Comparison of ENCODE assay signal across 8 cellular contexts in genomic region chr18:3448845-3449701, GRCh38. TPM values are rescaled to one million over a fixed set of nuclear protein-coding genes. Genes with fewer than 3 reads are reported as not detected.
A peak's percentile ranks its signal among the peaks of the same experiment; 100 is the strongest.
DNase-seq lines count a peak whose midpoint lies in the region; ATAC-seq and TF ChIP-seq lines count a peak whose summit lies in the region.

No MANE protein-coding gene starts in this region.

- H3K36me3 ChIP-seq in OCI-LY7 (ENCODE audit: insufficient read depth, low read length): peaks cover 4% of the 10 kb centered on the region; the same call in 1 of the 2 replicates
- H3K36me3 ChIP-seq in naive thymus-derived CD4-positive, alpha-beta T cell (ENCODE audit: control insufficient read depth in 2 of 3, insufficient read depth in 3 of 3, low read length in 3 of 3): no peaks in the 10 kb centered on the region

- no peak for TF ChIP-seq CTCF in OCI-LY7 (conservative IDR thresholded peaks at IDR 0.05; ENCODE audit: low read length)

- H2AFZ ChIP-seq in OCI-LY7 (ENCODE audit: low read length): peak overlapping the region; percentile 45; the same call in 1 of the 2 replicates

- intact Hi-C loops in OCI-LY7 (cut with micrococcal nuclease; ENCODE audit: unreplicated experiment): loop anchor here (1.0 to 10.0 kb wide), 7 partner anchors 48 to 434 kb away; partner anchors contain the start of gene LPIN2
- intact Hi-C loops in naive thymus-derived CD4-positive, alpha-beta T cell (cut with micrococcal nuclease): loop anchor here (1.0 to 10.0 kb wide), 16 partner anchors 37 to 1848 kb away; partner anchors contain the start of genes LPIN2 (in 2 of the 2), MYL12A (in 1 of the 2), MYL12B (in 1 of the 2) and SMCHD1 (in 1 of the 2)

- DNase-seq in Ammon's horn (ENCODE audit: low spot score): peak; percentile 79
- DNase-seq in OCI-LY7 (ENCODE audit: low spot score): peak; percentile 93
- peak; percentile 80 for DNase-seq in activated T-cell treated with anti-CD3 and anti-CD28 coated beads, Interleukin-2, amount 50 U/mL, for 1 hour
- peak; percentile 72 to 94 (median 90) for DNase-seq in naive thymus-derived CD4-positive, alpha-beta T cell
- DNase-seq in stimulated activated naive B cell treated with anti-CD40 and anti-IgM and Interleukin-4, amounts not matched to agents 10 μg/mL and 1 μg/mL and 100 μg/mL, for 72 hours: peak; percentile 77

- peaks cover 38% of the 10 kb centered on the region for H3K79me2 ChIP-seq in OCI-LY7 (ENCODE audit: insufficient read depth, low read depth, low read length)

- peaks cover 5 to 44% (median 30%) of the 10 kb centered on the region in 7 donors for H3K4me1 Mint-ChIP-seq in naive thymus-derived CD4-positive, alpha-beta T cell
- peaks cover 18 to 24% of the 10 kb centered on the region in 2 donors for H3K4me1 Mint-ChIP-seq in stimulated activated naive B cell treated with anti-CD40 and anti-IgM and Interleukin-4, amounts not matched to agents 10 μg/mL and 1 μg/mL and 100 μg/mL, for 72 hours

- no peaks in the 10 kb centered on the region for H3K9me3 ChIP-seq in OCI-LY7 (ENCODE audit: low read length)
- H3K9me3 ChIP-seq in naive thymus-derived CD4-positive, alpha-beta T cell (ENCODE audit: control insufficient read depth in 2 of 3, low read length in 3 of 3): no peaks in the 10 kb centered on the region

- POLR2A ChIA-PET in OCI-LY7 (lab: Charles Lee): interaction anchor here (0.6 to 3.0 kb wide), 11 partner anchors 39 to 968 kb away, joined by 3 to 17 read pairs (median 4); no protein-coding TSS in a partner anchor
- POLR2A ChIA-PET in naive thymus-derived CD4-positive, alpha-beta T cell (lab: Charles Lee): interaction anchor here (0.6 to 4.0 kb wide), 24 partner anchors 9 to 1788 kb away, joined by 3 to 109 read pairs (median 6); partner anchors contain the start of genes MYL12A and MYL12B

- peak overlapping the region; percentile 96 to 100 (median 99) for H3K27ac Mint-ChIP-seq in naive thymus-derived CD4-positive, alpha-beta T cell
- peak overlapping the region; percentile 98 for H3K27ac Mint-ChIP-seq in stimulated activated naive B cell treated with anti-CD40 and anti-IgM and Interleukin-4, amounts not matched to agents 10 μg/mL and 1 μg/mL and 100 μg/mL, for 72 hours

- H3K9me2 ChIP-seq in OCI-LY7 (ENCODE audit: insufficient read depth, low read length): no peaks in the 10 kb centered on the region

- H4K20me1 ChIP-seq in OCI-LY7 (ENCODE audit: insufficient read depth, low read length): peaks cover 2% of the 10 kb centered on the region; the same call in 1 of the 2 replicates

- H3K36me3 Mint-ChIP-seq in naive thymus-derived CD4-positive, alpha-beta T cell: peaks cover 0 to 3% (median 0%) of the 10 kb centered on the region in 5 donors
- peaks cover 0 to 2% of the 10 kb centered on the region in 2 donors for H3K36me3 Mint-ChIP-seq in stimulated activated naive B cell treated with anti-CD40 and anti-IgM and Interleukin-4, amounts not matched to agents 10 μg/mL and 1 μg/mL and 100 μg/mL, for 72 hours

- BruUV-seq in OCI-LY7 (replicated peaks; lab: Mats Ljungman, UMichigan): TSS peak; percentile 73

- CTCF ChIA-PET in OCI-LY7 (lab: Charles Lee; ENCODE audit: unreplicated experiment): no interaction called here
- CTCF ChIA-PET in naive thymus-derived CD4-positive, alpha-beta T cell (lab: Charles Lee): interaction anchor here (1.3 to 2.7 kb wide), 2 partner anchors 145 to 217 kb away, joined by 4 to 12 read pairs; no protein-coding TSS in a partner anchor

- peak overlapping the region; percentile 85 to 97 (median 96) for H3K4me3 Mint-ChIP-seq in naive thymus-derived CD4-positive, alpha-beta T cell
- H3K4me3 Mint-ChIP-seq in stimulated activated naive B cell treated with anti-CD40 and anti-IgM and Interleukin-4, amounts not matched to agents 10 μg/mL and 1 μg/mL and 100 μg/mL, for 72 hours: peak overlapping the region; percentile 88 to 89

- H3K9me3 Mint-ChIP-seq in naive thymus-derived CD4-positive, alpha-beta T cell: peaks cover 0 to 4% (median 0%) of the 10 kb centered on the region in 11 donors
- H3K9me3 Mint-ChIP-seq in stimulated activated naive B cell treated with anti-CD40 and anti-IgM and Interleukin-4, amounts not matched to agents 10 μg/mL and 1 μg/mL and 100 μg/mL, for 72 hours: no peaks in the 10 kb centered on the region

- no peaks in the 10 kb centered on the region for H3K27me3 ChIP-seq in naive thymus-derived CD4-positive, alpha-beta T cell (ENCODE audit: control insufficient read depth in 2 of 2, insufficient read depth in 2 of 2, low read length in 2 of 2)

- peak overlapping the region; percentile 87 for H3K4me2 ChIP-seq in OCI-LY7 (ENCODE audit: low read length)

- H3K27ac ChIP-seq in OCI-LY7 (ENCODE audit: low read depth, low read length, poor library complexity, severe bottlenecking): peak overlapping the region; percentile 96
- peak overlapping the region; percentile 96 for H3K27ac ChIP-seq in naive thymus-derived CD4-positive, alpha-beta T cell (ENCODE audit: low read depth, low read length)

- H3K4me3 ChIP-seq in OCI-LY7 (ENCODE audit: low read depth, low read length, poor library complexity, severe bottlenecking): peak overlapping the region; percentile 88
- H3K4me3 ChIP-seq in naive thymus-derived CD4-positive, alpha-beta T cell (ENCODE audit: low read length): peak overlapping the region; percentile 78

- peaks cover 31% of the 10 kb centered on the region for H3K4me1 ChIP-seq in OCI-LY7 (ENCODE audit: insufficient read depth, low read length, poor library complexity, severe bottlenecking)
- peaks cover 17 to 20% of the 10 kb centered on the region in 2 donors for H3K4me1 ChIP-seq in naive thymus-derived CD4-positive, alpha-beta T cell (ENCODE audit: control insufficient read depth in 2 of 2, insufficient read depth in 2 of 2, low read length in 2 of 2)

- ATAC-seq in GM19035 (IDR thresholded peaks at IDR 0.05; ENCODE audit: unreplicated experiment) (peak; percentile 52), HG03354 (IDR thresholded peaks at IDR 0.05; ENCODE audit: poor library complexity, severe bottlenecking, unreplicated experiment) (peak; percentile 52), esophagus mucosa (peak; percentile 53)
- peak; percentile 59 for ATAC-seq in naive thymus-derived CD4-positive, alpha-beta T cell
- peak; percentile 49 to 55 for ATAC-seq in stimulated activated naive B cell treated with anti-CD40 and anti-IgM and Interleukin-4, amounts not matched to agents 10 μg/mL and 1 μg/mL and 100 μg/mL, for 72 hours (replicated peaks)

- H3K27me3 Mint-ChIP-seq in naive thymus-derived CD4-positive, alpha-beta T cell: no peaks in the 10 kb centered on the region
- H3K27me3 Mint-ChIP-seq in stimulated activated naive B cell treated with anti-CD40 and anti-IgM and Interleukin-4, amounts not matched to agents 10 μg/mL and 1 μg/mL and 100 μg/mL, for 72 hours: no peaks in the 10 kb centered on the region

RNA-seq across cellular contexts. Expression of gene TGIF1, which starts 0.9 kb away (rescaled TPM):
- 61.5 and 69.0 TPM in 2 replicates for total RNA-seq in OCI-LY7 (2014; rRNA removed; shearing (Covaris generic))
- 40.9 and 42.5 TPM in 2 replicates for total RNA-seq in OCI-LY7 (2022)
- 22.4 TPM for total RNA-seq in esophagus mucosa
- 10 to 100 TPM; 15.4 to 88.7 (median 63.6) TPM for total RNA-seq in naive thymus-derived CD4-positive, alpha-beta T cell
- polyA plus RNA-seq in naive thymus-derived CD4-positive, alpha-beta T cell: 10 to 100 TPM; 23.6 to 38.8 TPM

Comparison
In these comparisons a context has a peak if more than half of its experiments do, and no peak if none do; other contexts are left out.
1. Peak in every context shown above with its lines: DNase-seq, ATAC-seq, H3K4me3 ChIP-seq and H3K27ac ChIP-seq.